Comparison of ENCODE assay signal across 12 cellular contexts in genomic region chr3:100043271-100043670, GRCh38.
DNase-seq lines count a peak whose midpoint lies in the region; ATAC-seq and TF ChIP-seq lines count a peak whose summit lies in the region.
"Had no signal": no experiment of that assay in that cellular context is flagged by ENCODE, and none has a peak within 500 bp of the region (broad histone marks: within the 10 kb centered on the region; RNA-seq: fewer than 3 reads in every experiment).

No MANE protein-coding gene starts in this region.

- H3K4me1 ChIP-seq in adipocyte (ENCODE audit: control insufficient read depth, insufficient read depth, low read length) (peaks cover 50% of the 10 kb centered on the region), suprapubic skin (peaks cover 63% of the 10 kb centered on the region), A673 (ENCODE audit: insufficient read depth, low read length, poor library complexity, severe bottlenecking) (peaks cover 8% of the 10 kb centered on the region)
- H3K4me1 ChIP-seq in effector memory CD4-positive, alpha-beta T cell (ENCODE audit: control insufficient read depth, insufficient read depth, low read length, poor library complexity, severe bottlenecking): no peaks in the 10 kb centered on the region

- no peaks in the 10 kb centered on the region for H3K27me3 ChIP-seq in adipocyte (replicated peaks; ENCODE audit: control insufficient read depth, insufficient read depth, low read length)
- no peaks in the 10 kb centered on the region for H3K27me3 ChIP-seq in suprapubic skin
- H3K27me3 ChIP-seq in A673 (replicated peaks; ENCODE audit: insufficient read depth, low read depth, low read length, poor library complexity): no peaks in the 10 kb centered on the region
- no peaks in the 10 kb centered on the region for H3K27me3 ChIP-seq in effector memory CD4-positive, alpha-beta T cell (replicated peaks; ENCODE audit: control insufficient read depth, insufficient read depth, low read length, poor library complexity, severe bottlenecking)

- H3K9me3 ChIP-seq in adipocyte (ENCODE audit: control insufficient read depth, low read length) (no peaks in the 10 kb centered on the region), suprapubic skin (no peaks in the 10 kb centered on the region), A673 (ENCODE audit: low read depth, low read length, poor library complexity, severe bottlenecking) (no peaks in the 10 kb centered on the region)
- no peaks in the 10 kb centered on the region for H3K9me3 ChIP-seq in effector memory CD4-positive, alpha-beta T cell (ENCODE audit: control insufficient read depth, low read length)

- intact Hi-C loops in A673 (cut with micrococcal nuclease; ENCODE audit: unreplicated experiment): no loop called here

- H3K27ac ChIP-seq in suprapubic skin (peak overlapping the region; percentile 91), A673 (ENCODE audit: low read depth, low read length, poor library complexity, severe bottlenecking) (no peak overlapping the region)
- no peak overlapping the region for H3K27ac ChIP-seq in effector memory CD4-positive, alpha-beta T cell (ENCODE audit: insufficient read depth, low read length, poor library complexity, severe bottlenecking)

- CTCF ChIA-PET in A673 (lab: Charles Lee): no interaction called here

- no peak for TF ChIP-seq POLR2A in suprapubic skin (IDR thresholded peaks at IDR 0.05)

- BruUV-seq in A673 (replicated peaks; lab: Mats Ljungman, UMichigan): no TSS peak

- ATAC-seq in memory B cell (ENCODE audit: low read depth): no peak
- no peak for ATAC-seq in GM18909 (IDR thresholded peaks at IDR 0.05; ENCODE audit: poor library complexity, unreplicated experiment)

- TF ChIP-seq CTCF in suprapubic skin (IDR thresholded peaks at IDR 0.05): no peak
- no peak for TF ChIP-seq CTCF in A673 (conservative IDR thresholded peaks at IDR 0.05; ENCODE audit: low read depth, low read length)

- H3K4me3 ChIP-seq in adipocyte (ENCODE audit: low read length): peak overlapping the region; percentile 60
- no peak overlapping the region for H3K4me3 ChIP-seq in suprapubic skin
- H3K4me3 ChIP-seq in A673 (ENCODE audit: low read depth, low read length, poor library complexity, severe bottlenecking): no peak overlapping the region
- no peak overlapping the region for H3K4me3 ChIP-seq in effector memory CD4-positive, alpha-beta T cell (ENCODE audit: insufficient read depth, low read depth, low read length, poor library complexity, severe bottlenecking)

- H3K4me3 Mint-ChIP-seq in IgD-negative memory B cell (peak overlapping the region in 3 of 4 donors; percentile 4 to 42 (median 30)), memory B cell (no peak overlapping the region)
- H3K4me3 Mint-ChIP-seq: activated CD4-positive, alpha-beta memory T cell treated with anti-CD3 and anti-CD28 coated beads, Interleukin-2, amount 10 ng/mL, durations not matched to agents 7 days and 5 days; activated naive CD4-positive, alpha-beta T cell treated with anti-CD3 and anti-CD28 coated beads, Interleukin-2, amount 10 ng/mL, durations not matched to agents 7 days and 5 days had no signal

- 78% methylated on average over 1 of the region's 1 CpG for WGBS in suprapubic skin

- H3K9me3 Mint-ChIP-seq in IgD-negative memory B cell (peaks cover 0 to 2% (median 0%) of the 10 kb centered on the region in 3 donors), memory B cell (no peaks in the 10 kb centered on the region)
- H3K9me3 Mint-ChIP-seq: activated CD4-positive, alpha-beta memory T cell treated with anti-CD3 and anti-CD28 coated beads, Interleukin-2, amount 10 ng/mL, durations not matched to agents 7 days and 5 days; activated naive CD4-positive, alpha-beta T cell treated with anti-CD3 and anti-CD28 coated beads, Interleukin-2, amount 10 ng/mL, durations not matched to agents 7 days and 5 days had no signal

- DNase-seq in adipocyte (ENCODE audit: low read depth): no peak
- DNase-seq in memory B cell (ENCODE audit: low spot score in 2 of 2): no peak
- DNase-seq in suprapubic skin (ENCODE audit: low spot score in 2 of 2): no peak
- DNase-seq in A673 (ENCODE audit: low spot score): no peak
- no peak for DNase-seq in effector memory CD4-positive, alpha-beta T cell
- no peak for DNase-seq in NK-92 (lab: John Stamatoyannopoulos, UW; ENCODE audit: unreplicated experiment)
- DNase-seq: activated CD4-positive, alpha-beta memory T cell treated with anti-CD3 and anti-CD28 coated beads, Interleukin-2, amount 10 ng/mL, durations not matched to agents 7 days and 5 days; activated naive CD4-positive, alpha-beta T cell treated with anti-CD3 and anti-CD28 coated beads, Interleukin-2, amount 10 ng/mL, durations not matched to agents 7 days and 5 days; NCI-H1105 treated with DMSO at 0.1 percent for 48 hours; NCI-H524 had no signal

- H3K27ac Mint-ChIP-seq in IgD-negative memory B cell (peak overlapping the region; percentile 10 to 93 (median 62)), memory B cell (peak overlapping the region; percentile 26)
- H3K27ac Mint-ChIP-seq: activated CD4-positive, alpha-beta memory T cell treated with anti-CD3 and anti-CD28 coated beads, Interleukin-2, amount 10 ng/mL, durations not matched to agents 7 days and 5 days; activated naive CD4-positive, alpha-beta T cell treated with anti-CD3 and anti-CD28 coated beads, Interleukin-2, amount 10 ng/mL, durations not matched to agents 7 days and 5 days had no signal

- peaks cover 48 to 64% (median 54%) of the 10 kb centered on the region in 3 donors for H3K4me1 Mint-ChIP-seq in IgD-negative memory B cell
- peaks cover 54% of the 10 kb centered on the region for H3K4me1 Mint-ChIP-seq in memory B cell

- H3K9ac ChIP-seq in adipocyte (ENCODE audit: low read length): peak overlapping the region; percentile 83

- POLR2A ChIA-PET in A673 (lab: Charles Lee; ENCODE audit: low non-redundant PET): no interaction called here

- TF ChIP-seq EP300 in suprapubic skin (IDR thresholded peaks at IDR 0.05): no peak

- peaks cover 2% of the 10 kb centered on the region for H3K36me3 Mint-ChIP-seq in IgD-negative memory B cell
- no peaks in the 10 kb centered on the region for H3K36me3 Mint-ChIP-seq in memory B cell
- H3K36me3 Mint-ChIP-seq: activated naive CD4-positive, alpha-beta T cell treated with anti-CD3 and anti-CD28 coated beads, Interleukin-2, amount 10 ng/mL, durations not matched to agents 7 days and 5 days had no signal

- H3K27me3 Mint-ChIP-seq in IgD-negative memory B cell: no peaks in the 10 kb centered on the region
- no peaks in the 10 kb centered on the region for H3K27me3 Mint-ChIP-seq in memory B cell
- H3K27me3 Mint-ChIP-seq: activated CD4-positive, alpha-beta memory T cell treated with anti-CD3 and anti-CD28 coated beads, Interleukin-2, amount 10 ng/mL, durations not matched to agents 7 days and 5 days; activated naive CD4-positive, alpha-beta T cell treated with anti-CD3 and anti-CD28 coated beads, Interleukin-2, amount 10 ng/mL, durations not matched to agents 7 days and 5 days had no signal

- H3K36me3 ChIP-seq in adipocyte (ENCODE audit: control insufficient read depth, insufficient read depth, low read length, severe bottlenecking) (no peaks in the 10 kb centered on the region), suprapubic skin (no peaks in the 10 kb centered on the region), A673 (ENCODE audit: insufficient read depth, low read length, poor library complexity, severe bottlenecking) (no peaks in the 10 kb centered on the region)
- H3K36me3 ChIP-seq in effector memory CD4-positive, alpha-beta T cell (ENCODE audit: control insufficient read depth, insufficient read depth, low read length): no peaks in the 10 kb centered on the region
